In genomic region chr7:29122750-29123149, GRCh38 we compare ENCODE assay signal across 21 cellular contexts. TPM values are rescaled to one million over a fixed set of nuclear protein-coding genes. Genes with fewer than 3 reads are reported as not detected.
A peak's percentile ranks its signal among the peaks of the same experiment; 100 is the strongest.
DNase-seq lines count a peak whose midpoint lies in the region; ATAC-seq and TF ChIP-seq lines count a peak whose summit lies in the region.
"Had no signal": no experiment of that assay in that cellular context is flagged by ENCODE, and none has a peak within 500 bp of the region (broad histone marks: within the 10 kb centered on the region; RNA-seq: fewer than 3 reads in every experiment).

No MANE protein-coding gene starts in this region.

- intact Hi-C loops in left lung (cut with DNase I): no loop called here

- no peak overlapping the region for H3K4me3 ChIP-seq in left lung
- H3K4me3 ChIP-seq: A549; BLaER1 treated with 17β-estradiol and CSF1 and Interleukin-3, amounts not matched to agents 10 nM and 100 nM; GM23248 had no signal

- no peaks in the 10 kb centered on the region for H3K4me1 ChIP-seq in left lung
- H3K4me1 ChIP-seq: A549; BE2C; BLaER1 treated with 17β-estradiol and CSF1 and Interleukin-3, amounts not matched to agents 10 nM and 100 nM had no signal

- TF ChIP-seq CTCF in left lung (IDR thresholded peaks at IDR 0.05): no peak

- H3K9me3 ChIP-seq in left lung: no peaks in the 10 kb centered on the region
- H3K9me3 ChIP-seq: A549; BE2C; BLaER1 treated with 17β-estradiol and CSF1 and Interleukin-3, amounts not matched to agents 10 nM and 100 nM had no signal

- DNase-seq in NCI-H82 (lab: John Stamatoyannopoulos, UW) (peak; percentile 43), NCI-H82 treated with DMSO at 0.1 percent for 48 hours (lab: John Stamatoyannopoulos, UW; ENCODE audit: unreplicated experiment) (no peak), NCI-H526 treated with DMSO at 0.1 percent for 48 hours (lab: John Stamatoyannopoulos, UW) (peak; percentile 33), cerebellum (ENCODE audit: low spot score) (peak; percentile 23), left lung (no peak)
- DNase-seq in activated CD4-positive, alpha-beta T cell treated with anti-CD3 and anti-CD28 coated beads, Interleukin-2, amount 50 U/mL, for 48 hours: no peak
- DNase-seq: ACHN; AML-193; BE2C; Calu3; CD4-positive, alpha-beta T cell; COR-L47; DMS53; DMS79 treated with DMSO at 0.1 percent for 48 hours; GM23248; H9 had no signal

- no peak overlapping the region for H3K27ac ChIP-seq in left lung
- H3K27ac ChIP-seq: 22Rv1; A549; BLaER1 treated with 17β-estradiol and CSF1 and Interleukin-3, amounts not matched to agents 10 nM and 100 nM; GM23248 had no signal

- H3K36me3 ChIP-seq in left lung: no peaks in the 10 kb centered on the region
- H3K36me3 ChIP-seq: BE2C; BLaER1 treated with 17β-estradiol and CSF1 and Interleukin-3, amounts not matched to agents 10 nM and 100 nM had no signal

- no peak for ATAC-seq in left lung
- ATAC-seq in HG03097 (IDR thresholded peaks at IDR 0.05; ENCODE audit: low FRiP score, unreplicated experiment): no peak
- ATAC-seq: A549, HCT116 had no signal

- no peaks in the 10 kb centered on the region for H3K27me3 ChIP-seq in left lung
- H3K27me3 ChIP-seq: BE2C had no signal

RNA-seq across cellular contexts. Expression of gene CPVL, which starts 23.6 kb away (rescaled TPM):
- total RNA-seq in cerebellum (7.8 TPM), left lung (10 to 100 TPM; 37.8 to 40.8 TPM)
- total RNA-seq: GM23248 had no signal

Comparison
In these comparisons a context has a peak if more than half of its experiments do, and no peak if none do; other contexts are left out.
1. DNase-seq: peak in NCI-H82 (single experiment), NCI-H526 treated with DMSO at 0.1 percent for 48 hours (single experiment) and cerebellum (single experiment); none in NCI-H82 treated with DMSO at 0.1 percent for 48 hours (single experiment), left lung (0 of 2) and activated CD4-positive, alpha-beta T cell treated with anti-CD3 and anti-CD28 coated beads, Interleukin-2, amount 50 U/mL, for 48 hours (0 of 2).